20 cellular contexts compared by ENCODE assay signal in the genomic region with DNA sequence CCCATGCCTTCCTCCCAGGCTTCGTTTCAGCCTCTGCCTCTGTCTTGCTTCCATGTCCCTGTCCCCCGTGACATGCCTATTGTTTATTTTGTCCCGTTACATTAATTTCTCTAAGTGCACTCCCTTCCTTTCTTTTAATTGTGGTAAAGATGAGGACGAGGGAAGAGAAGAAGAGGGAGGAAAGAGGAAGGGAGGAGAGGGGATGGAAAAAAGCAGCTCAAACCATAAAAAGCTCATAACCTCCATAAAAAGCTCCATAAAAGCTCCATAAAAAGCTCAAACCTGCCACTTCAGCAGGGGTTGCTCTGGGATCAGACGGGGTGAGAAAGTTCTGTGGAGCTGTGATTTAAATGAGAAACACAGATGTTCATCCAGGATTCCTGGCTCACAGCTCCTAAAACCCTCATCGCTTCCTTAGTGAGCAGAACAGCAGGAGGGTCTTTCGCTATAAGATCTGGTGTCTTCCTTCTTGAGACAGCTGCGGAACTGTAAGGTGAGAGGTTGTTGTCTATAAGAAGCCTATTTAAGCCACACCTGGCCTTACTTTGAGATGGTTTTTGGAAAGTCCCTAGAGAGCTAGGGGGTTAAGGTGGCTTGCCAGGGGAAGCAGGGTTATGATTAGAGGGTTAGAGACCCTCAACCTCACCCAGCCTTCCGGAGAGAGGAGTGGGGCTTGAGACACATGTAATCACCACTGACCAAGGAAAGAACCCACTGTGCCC.
"Had no signal": no experiment of that assay in that cellular context is flagged by ENCODE, and none has a peak within 500 bp of the region (broad histone marks: within the 10 kb centered on the region; RNA-seq: fewer than 3 reads in every experiment).

No MANE protein-coding gene starts in this region.

- DNase-seq: activated CD4-positive, alpha-beta T cell treated with anti-CD3 and anti-CD28 coated beads, Interleukin-2, amount 10 ng/mL, durations not matched to agents 7 days and 5 days; activated naive CD4-positive, alpha-beta T cell; activated naive CD8-positive, alpha-beta T cell treated with anti-CD3 and anti-CD28 coated beads for 36 hours; activated T-cell treated with anti-CD3 and anti-CD28 coated beads for 4 hours; amniotic stem cell; dermis blood vessel endothelial cell; effector memory CD4-positive, alpha-beta T cell; esophagus squamous epithelium; heart right ventricle; immature natural killer cell; kidney glomerular epithelial cell; occipital lobe; psoas muscle; right lobe of liver; small intestine; stimulated activated CD4-positive, alpha-beta T cell treated with anti-CD3 and anti-CD28 coated beads, Interleukin-4, amount 100 ng/mL, for 1 hour; T1000; testis had no signal

- H3K27ac ChIP-seq: esophagus squamous epithelium, heart right ventricle, psoas muscle, right lobe of liver, testis had no signal

- H3K9me3 Mint-ChIP-seq: activated CD4-positive, alpha-beta T cell treated with anti-CD3 and anti-CD28 coated beads, Interleukin-2, amount 10 ng/mL, durations not matched to agents 7 days and 5 days; activated naive CD8-positive, alpha-beta T cell treated with anti-CD3 and anti-CD28 coated beads for 36 hours; immature natural killer cell; natural killer cell treated with Interleukin-12 subunit alpha and Interleukin-12 subunit beta and Interleukin-15 and Interleukin-18, amount 100 ng/mL, for 72 hours; type B pancreatic cell had no signal

- H3K4me1 ChIP-seq: esophagus squamous epithelium, psoas muscle, right lobe of liver had no signal

- H3K27ac Mint-ChIP-seq: activated CD4-positive, alpha-beta T cell treated with anti-CD3 and anti-CD28 coated beads, Interleukin-2, amount 10 ng/mL, durations not matched to agents 7 days and 5 days; activated naive CD8-positive, alpha-beta T cell treated with anti-CD3 and anti-CD28 coated beads for 36 hours; immature natural killer cell; natural killer cell treated with Interleukin-12 subunit alpha and Interleukin-12 subunit beta and Interleukin-15 and Interleukin-18, amount 100 ng/mL, for 72 hours; type B pancreatic cell had no signal

- FAIRE-seq: small intestine had no signal

- H3K4me1 Mint-ChIP-seq: activated CD4-positive, alpha-beta T cell treated with anti-CD3 and anti-CD28 coated beads, Interleukin-2, amount 10 ng/mL, durations not matched to agents 7 days and 5 days; immature natural killer cell had no signal

- H3K4me3 ChIP-seq: esophagus squamous epithelium, heart right ventricle, psoas muscle, right lobe of liver, testis had no signal

- H3K4me3 Mint-ChIP-seq: activated CD4-positive, alpha-beta T cell treated with anti-CD3 and anti-CD28 coated beads, Interleukin-2, amount 10 ng/mL, durations not matched to agents 7 days and 5 days; activated naive CD8-positive, alpha-beta T cell treated with anti-CD3 and anti-CD28 coated beads for 36 hours; immature natural killer cell; natural killer cell treated with Interleukin-12 subunit alpha and Interleukin-12 subunit beta and Interleukin-15 and Interleukin-18, amount 100 ng/mL, for 72 hours; type B pancreatic cell had no signal

- H3K36me3 Mint-ChIP-seq: activated naive CD8-positive, alpha-beta T cell treated with anti-CD3 and anti-CD28 coated beads for 36 hours; immature natural killer cell; natural killer cell treated with Interleukin-12 subunit alpha and Interleukin-12 subunit beta and Interleukin-15 and Interleukin-18, amount 100 ng/mL, for 72 hours; type B pancreatic cell had no signal

- H3K36me3 ChIP-seq: esophagus squamous epithelium, heart right ventricle, right lobe of liver had no signal

- ATAC-seq: heart right ventricle; natural killer cell treated with Interleukin-12 subunit alpha and Interleukin-12 subunit beta and Interleukin-15 and Interleukin-18, amount 100 ng/mL, for 72 hours; psoas muscle; right lobe of liver had no signal

- H3K27me3 ChIP-seq: right lobe of liver, testis had no signal

- H3K9me3 ChIP-seq: esophagus squamous epithelium, heart right ventricle, psoas muscle, right lobe of liver, testis had no signal
